ENCODE assay signal across 8 cellular contexts in the genomic region with DNA sequence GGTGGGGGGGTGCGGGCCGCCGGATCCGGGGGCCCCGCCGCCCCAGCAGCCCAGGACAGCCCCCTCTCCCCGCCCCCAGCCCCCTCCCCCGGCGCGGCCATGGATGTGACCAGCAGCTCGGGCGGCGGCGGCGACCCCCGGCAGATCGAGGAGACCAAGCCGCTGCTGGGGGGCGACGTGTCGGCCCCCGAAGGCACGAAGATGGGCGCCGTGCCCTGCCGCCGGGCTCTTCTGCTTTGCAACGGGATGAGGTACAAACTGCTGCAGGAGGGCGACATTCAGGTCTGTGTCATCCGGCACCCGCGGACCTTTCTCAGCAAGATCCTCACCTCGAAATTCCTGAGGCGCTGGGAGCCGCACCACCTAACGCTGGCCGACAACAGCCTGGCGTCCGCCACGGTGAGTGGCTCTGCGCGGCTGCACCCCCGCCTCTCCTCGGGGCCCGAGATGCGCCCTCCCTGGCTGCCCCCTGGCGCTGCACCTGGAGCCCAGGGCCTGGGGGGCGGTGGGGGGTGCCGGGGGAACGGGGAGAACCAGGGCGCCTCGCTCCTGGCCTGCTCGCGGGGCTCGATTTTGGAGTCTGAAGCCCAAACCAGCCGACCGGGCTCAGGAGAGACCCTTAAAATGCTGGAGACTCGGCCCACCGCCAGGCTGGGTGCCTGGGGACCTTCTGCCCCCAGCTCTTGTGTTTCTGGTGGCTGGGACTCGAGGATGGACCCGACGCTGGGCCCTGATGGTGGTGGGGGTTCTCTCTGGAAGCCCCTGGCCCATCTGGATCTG. TPM values are rescaled to one million over a fixed set of nuclear protein-coding genes. Genes with fewer than 3 reads are reported as not detected.
A peak's percentile ranks its signal among the peaks of the same experiment; 100 is the strongest.
DNase-seq lines count a peak whose midpoint lies in the region; FAIRE-seq and TF ChIP-seq lines count a peak whose summit lies in the region.

No MANE protein-coding gene starts in this region.

- H3K36me3 ChIP-seq in BE2C, result no peaks in the 10 kb centered on the region
- no peaks in the 10 kb centered on the region for H3K36me3 ChIP-seq in HUES6 (ENCODE audit: control insufficient read depth, insufficient read depth, low read length)
- peaks cover 0 to 1% of the 10 kb centered on the region in 2 experiments for H3K36me3 ChIP-seq in endothelial cell of umbilical vein (ENCODE audit: control insufficient read depth in 2 of 2, extremely low read depth in 1 of 2, insufficient read depth in 2 of 2, low read length in 2 of 2)
- no peaks in the 10 kb centered on the region for H3K36me3 ChIP-seq in muscle layer of duodenum (ENCODE audit: control insufficient read depth in 1 of 2, insufficient read depth in 2 of 2, low read length in 2 of 2)
- no peaks in the 10 kb centered on the region for H3K36me3 ChIP-seq in vagina

- intact Hi-C loops in endothelial cell of umbilical vein (cut with micrococcal nuclease) (loop anchor here (2.0 to 5.0 kb wide), 2 partner anchors 67 to 252 kb away; no protein-coding TSS in a partner anchor), vagina (cut with DNase I) (loop anchor here (5.0 kb wide), 1 partner anchor 162 kb away; no protein-coding TSS in a partner anchor)

- CTCF ChIA-PET in endothelial cell of umbilical vein (lab: Charles Lee), result interaction anchor here (0.7 to 1.6 kb wide), 4 partner anchors 16 to 252 kb away, joined by 3 to 5 read pairs (median 4); no protein-coding TSS in a partner anchor

- TF ChIP-seq CTCF in BE2C (IDR thresholded peaks at IDR 0.05; ENCODE audit: low read depth, low read length), result no peak
- TF ChIP-seq CTCF in endothelial cell of umbilical vein (IDR thresholded peaks at IDR 0.05; ENCODE audit: extremely low read depth in 1 of 2, insufficient read depth in 1 of 2, low read depth in 1 of 2, low read length in 2 of 2), result peak in 1 of 2 donors; percentile 34
- TF ChIP-seq CTCF in vagina (IDR thresholded peaks at IDR 0.05), result no peak

- DNase-seq in BE2C (peak; percentile 47), endothelial cell of umbilical vein (ENCODE audit: low read depth, low spot score) (peak; percentile 25), vagina (ENCODE audit: extremely low spot score in 2 of 2) (no peak), globus pallidus (ENCODE audit: low spot score) (no peak)
- peak; percentile 40 to 52 for DNase-seq in activated CD4-positive, alpha-beta T cell treated with anti-CD3 and anti-CD28 coated beads, Interleukin-2, amount 50 U/mL, for 48 hours

- H3K9me1 ChIP-seq in endothelial cell of umbilical vein (replicated peaks; ENCODE audit: control insufficient read depth, extremely low read depth, insufficient read depth, low read length), result no peaks in the 10 kb centered on the region

- POLR2A ChIA-PET in endothelial cell of umbilical vein (lab: Charles Lee), result no interaction called here

- H4K20me1 ChIP-seq in endothelial cell of umbilical vein (replicated peaks; ENCODE audit: control insufficient read depth, extremely low read depth, insufficient read depth, low read length), result peaks cover 4% of the 10 kb centered on the region

- in situ Hi-C loops in GM18951 (cut with MboI; ENCODE audit: low sequenced_read_pairs, unreplicated experiment), result no loop called here

- peak overlapping the region; percentile 46; the same call in 1 of the 2 replicates for H3K27ac ChIP-seq in HUES6 (ENCODE audit: low read depth, low read length)
- peak overlapping the region; percentile 81 for H3K27ac ChIP-seq in endothelial cell of umbilical vein (ENCODE audit: insufficient read depth, low read depth, low read length)
- H3K27ac ChIP-seq in muscle layer of duodenum (ENCODE audit: low read length), result peak overlapping the region; percentile 94
- H3K27ac ChIP-seq in vagina, result peak overlapping the region; percentile 93

- no peak overlapping the region for H2AFZ ChIP-seq in endothelial cell of umbilical vein (ENCODE audit: low read depth, low read length)

- peaks cover 53% of the 10 kb centered on the region for H3K79me2 ChIP-seq in endothelial cell of umbilical vein (ENCODE audit: control insufficient read depth, insufficient read depth, low read length)

- H3K4me3 ChIP-seq in BE2C (ENCODE audit: low read depth, low read length) (peak overlapping the region; percentile 68), HUES6 (ENCODE audit: low read depth, low read length) (peak overlapping the region; percentile 89), endothelial cell of umbilical vein (replicated peaks in 1 of 3; ENCODE audit: insufficient read depth in 1 of 3, low read depth in 1 of 3, low read length in 3 of 3) (peak overlapping the region; percentile 96 to 97 (median 97)), muscle layer of duodenum (ENCODE audit: low read depth in 1 of 2, low read length in 2 of 2) (peak overlapping the region; percentile 76 to 94), vagina (peak overlapping the region; percentile 87 to 97)

- peak; percentile 13 for TF ChIP-seq POLR2A in GM18951 (IDR thresholded peaks at IDR 0.05; ENCODE audit: extremely low read depth, insufficient read depth, insufficient read length)
- TF ChIP-seq POLR2A in endothelial cell of umbilical vein (IDR thresholded peaks at IDR 0.05; ENCODE audit: low read depth, low read length), result no peak
- TF ChIP-seq POLR2A in vagina (IDR thresholded peaks at IDR 0.05), result no peak

- FAIRE-seq in endothelial cell of umbilical vein (lab: Jason Lieb, UNC), result no peak

- peak overlapping the region; percentile 83 for H3K9ac ChIP-seq in HUES6 (ENCODE audit: low read length)
- H3K9ac ChIP-seq in endothelial cell of umbilical vein (replicated peaks; ENCODE audit: extremely low read depth, insufficient read depth, low read length), result peak overlapping the region; percentile 96

- no peaks in the 10 kb centered on the region for H3K9me3 ChIP-seq in BE2C
- H3K9me3 ChIP-seq in HUES6 (ENCODE audit: control insufficient read depth, insufficient read depth, low read depth, low read length), result no peaks in the 10 kb centered on the region
- H3K9me3 ChIP-seq in endothelial cell of umbilical vein (replicated peaks; ENCODE audit: control insufficient read depth, insufficient read depth, low read length), result no peaks in the 10 kb centered on the region
- no peaks in the 10 kb centered on the region for H3K9me3 ChIP-seq in muscle layer of duodenum (ENCODE audit: control insufficient read depth in 1 of 2, low read length in 2 of 2)
- no peaks in the 10 kb centered on the region for H3K9me3 ChIP-seq in vagina

- peaks cover 13% of the 10 kb centered on the region for H3K27me3 ChIP-seq in BE2C
- peaks cover 19% of the 10 kb centered on the region for H3K27me3 ChIP-seq in HUES6 (ENCODE audit: control insufficient read depth, insufficient read depth, low read length)
- H3K27me3 ChIP-seq in endothelial cell of umbilical vein (ENCODE audit: control insufficient read depth in 2 of 2, insufficient read depth in 2 of 2, low read length in 2 of 2), result peaks cover 13 to 26% of the 10 kb centered on the region in 2 experiments
- no peaks in the 10 kb centered on the region for H3K27me3 ChIP-seq in muscle layer of duodenum (ENCODE audit: low read depth, low read length)
- H3K27me3 ChIP-seq in vagina, result no peaks in the 10 kb centered on the region

- no TSS peak for BruUV-seq in endothelial cell of umbilical vein (replicated peaks; lab: Mats Ljungman, UMichigan)

- H3K4me2 ChIP-seq in endothelial cell of umbilical vein (ENCODE audit: insufficient read depth, low read length), result peak overlapping the region; percentile 97

- no peaks in the 10 kb centered on the region; the same call in none of the 2 replicates for H3K4me1 ChIP-seq in BE2C
- peaks cover 37% of the 10 kb centered on the region for H3K4me1 ChIP-seq in HUES6 (ENCODE audit: control insufficient read depth, insufficient read depth, low read length)
- H3K4me1 ChIP-seq in endothelial cell of umbilical vein (ENCODE audit: control insufficient read depth, extremely low read depth, insufficient read depth, low read length), result peaks cover 20% of the 10 kb centered on the region
- H3K4me1 ChIP-seq in muscle layer of duodenum (ENCODE audit: control insufficient read depth in 1 of 2, insufficient read depth in 2 of 2, low read length in 2 of 2), result peaks cover 19 to 27% of the 10 kb centered on the region in 2 donors
- peaks cover 40% of the 10 kb centered on the region for H3K4me1 ChIP-seq in vagina

- dilution Hi-C loops in endothelial cell of umbilical vein (cut with MboI; ENCODE audit: extremely low pct_ligation_motif_present, low sequenced_read_pairs), result no loop called here

TF ChIP-seq in endothelial cell of umbilical vein, 7 proteins besides CTCF, POLR2A, EP300 and RAD21:
- TF ChIP-seq MYC (IDR thresholded peaks at IDR 0.05; ENCODE audit: low read depth, low read length) (no peak), GATA2 (IDR thresholded peaks at IDR 0.05; ENCODE audit: insufficient read depth, insufficient read length, low read depth, low read length) (no peak), EZH2 (IDR thresholded peaks at IDR 0.05; ENCODE audit: borderline replicate concordance, low read depth, low read length, severe bottlenecking) (no peak), JUN (IDR thresholded peaks at IDR 0.05; ENCODE audit: borderline replicate concordance, insufficient read depth, insufficient read length, low read depth) (no peak), POLR2AphosphoS5 (IDR thresholded peaks at IDR 0.05; ENCODE audit: insufficient read depth, low read depth, low read length) (no peak), FOS (IDR thresholded peaks at IDR 0.05; ENCODE audit: borderline replicate concordance, insufficient read depth, low read length) (no peak)
- TF ChIP-seq, protein P1, sequence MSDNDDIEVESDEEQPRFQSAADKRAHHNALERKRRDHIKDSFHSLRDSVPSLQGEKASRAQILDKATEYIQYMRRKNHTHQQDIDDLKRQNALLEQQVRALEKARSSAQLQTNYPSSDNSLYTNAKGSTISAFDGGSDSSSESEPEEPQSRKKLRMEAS (IDR thresholded peaks at IDR 0.05; ENCODE audit: insufficient read depth, insufficient read length), result no peak

RNA-seq across cellular contexts. Expression of a gene that starts 0.7 kb away (rescaled TPM):
- polyA plus RNA-seq in BE2C (2012; ENCODE audit: insufficient read depth, insufficient read length, low read depth), result 15.5 TPM
- total RNA-seq in endothelial cell of umbilical vein, result 82.4 and 101 TPM in 2 replicates
- 23.6 and 29.0 TPM in 2 replicates for polyA plus RNA-seq in endothelial cell of umbilical vein
- 31.1 and 32.0 TPM in 2 replicates for polyA plus RNA-seq in endothelial cell of umbilical vein (2011; cell fraction: cytosol; rRNA removed)
- polyA plus RNA-seq in endothelial cell of umbilical vein (2011; cell fraction: nucleus; rRNA removed), result 55.1 and 76.2 TPM in 2 replicates
- 43.0 and 55.4 TPM in 2 replicates for polyA plus RNA-seq in endothelial cell of umbilical vein (2012)
- 81.6 and 92.9 TPM in 2 replicates for polyA minus RNA-seq in endothelial cell of umbilical vein
- 15.4 TPM for polyA minus RNA-seq in endothelial cell of umbilical vein (2011; cell fraction: cytosol; rRNA and poly(A)+ RNA removed)
- polyA minus RNA-seq in endothelial cell of umbilical vein (2011; cell fraction: nucleus; rRNA and poly(A)+ RNA removed), result 99.8 and 106 TPM in 2 replicates
- total RNA-seq in vagina, result 66.3 TPM

Comparison
In these comparisons a context has a peak if more than half of its experiments do, and no peak if none do; other contexts are left out.
1. DNase-seq: peak in BE2C (single experiment), activated CD4-positive, alpha-beta T cell treated with anti-CD3 and anti-CD28 coated beads, Interleukin-2, amount 50 U/mL, for 48 hours (2 of 2) and endothelial cell of umbilical vein (single experiment); none in vagina (0 of 2) and globus pallidus (single experiment).
2. Peak in every context shown above with its lines, with median percentiles within 50 percentile points of each other: H3K4me3 ChIP-seq and H3K27ac ChIP-seq.